22 cellular contexts compared by ENCODE assay signal in the genomic region with DNA sequence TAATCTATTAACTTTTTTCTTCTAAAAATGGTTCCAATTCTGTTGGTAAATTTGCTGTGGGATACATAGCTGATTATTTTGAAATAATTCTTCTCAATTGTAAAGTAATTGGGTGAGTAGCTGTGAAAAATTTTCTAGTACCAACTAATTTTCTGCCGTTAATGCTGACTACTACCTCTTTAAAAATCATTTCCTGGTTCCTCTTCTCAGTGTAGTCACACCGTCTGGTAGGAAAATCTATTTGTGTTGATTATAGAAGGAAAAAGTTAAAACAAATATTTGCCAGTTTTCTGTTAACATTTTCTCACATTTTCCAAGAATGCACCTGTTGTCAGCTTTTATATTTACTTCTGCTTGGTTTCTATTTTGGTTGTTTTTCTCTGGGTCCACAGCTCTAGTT.
"Had no signal": no experiment of that assay in that cellular context is flagged by ENCODE, and none has a peak within 500 bp of the region (broad histone marks: within the 10 kb centered on the region; RNA-seq: fewer than 3 reads in every experiment).

No MANE protein-coding gene starts in this region.

- H3K9me3 ChIP-seq: MG63, Peyer's patch, SJSA1 had no signal

- H3K27ac ChIP-seq: PC-9, Peyer's patch, SJSA1, SK-N-MC had no signal

- H3K36me3 ChIP-seq: MG63, Peyer's patch, SJSA1 had no signal

- H3K4me2 ChIP-seq: PC-9 had no signal

- H2AFZ ChIP-seq: PC-9 had no signal

- FAIRE-seq: K562 had no signal

- DNase-seq: MG63; NCI-H1092 treated with DMSO at 0.1 percent for 48 hours; NCI-H1436; NCI-H187; NCI-H2029; NCI-H2081 treated with DMSO at 0.1 percent for 48 hours; NCI-H2171; NCI-H226; NCI-H446; NCI-H510A treated with DMSO at 0.1 percent for 48 hours; NCI-H526; NCI-H748 treated with DMSO at 0.1 percent for 48 hours; NK-92 treated with Interleukin-12 subunit alpha and Interleukin-12 subunit beta, amount 100 ng/mL, for 24 hours; OCI-M1; PC-9; Peyer's patch; Right ventricle myocardium superior; SIG-M5; T-helper 2 cell had no signal

- H3K4me3 ChIP-seq: K562, MG63, PC-9, Peyer's patch, SJSA1, SK-N-MC had no signal

- H3K4me1 ChIP-seq: Peyer's patch, SJSA1 had no signal

- ATAC-seq: K562 had no signal

- H3K27me3 ChIP-seq: MG63, Peyer's patch, SJSA1 had no signal
